ENCODE assay signal across 21 cellular contexts in the genomic region with DNA sequence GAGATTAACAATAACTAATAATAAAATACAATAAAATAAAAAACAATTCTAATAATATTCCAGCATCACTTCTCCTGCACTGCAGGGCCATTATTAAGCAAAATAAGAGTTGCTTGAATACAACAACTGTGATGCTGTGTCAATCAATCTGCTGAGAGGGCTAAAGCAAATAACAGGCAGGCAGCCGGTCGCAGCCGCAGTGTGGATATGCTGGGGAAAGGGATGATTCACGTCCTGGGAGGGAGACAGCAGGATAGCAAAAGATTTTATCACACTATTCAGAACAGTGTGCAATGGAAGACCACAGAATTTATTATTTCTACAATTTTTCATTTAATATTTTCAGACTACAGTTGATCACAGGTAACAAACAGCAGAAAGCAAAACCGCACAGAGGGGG.
"Had no signal": no experiment of that assay in that cellular context is flagged by ENCODE, and none has a peak within 500 bp of the region (broad histone marks: within the 10 kb centered on the region; RNA-seq: fewer than 3 reads in every experiment).

No MANE protein-coding gene starts in this region.

- H3K27me3 ChIP-seq: left lung, vagina had no signal

- H3K4me3 Mint-ChIP-seq: activated CD4-positive, alpha-beta memory T cell treated with anti-CD3 and anti-CD28 coated beads for 36 hours; activated naive CD8-positive, alpha-beta T cell treated with anti-CD3 and anti-CD28 coated beads, Interleukin-2, amount 50 U/mL, for 24 hours; naive thymus-derived CD4-positive, alpha-beta T cell; neural crest cell; type B pancreatic cell had no signal

- H3K4me1 ChIP-seq: left lung, sigmoid colon, vagina had no signal

- H3K27ac Mint-ChIP-seq: activated CD4-positive, alpha-beta memory T cell treated with anti-CD3 and anti-CD28 coated beads for 36 hours; activated naive CD8-positive, alpha-beta T cell treated with anti-CD3 and anti-CD28 coated beads, Interleukin-2, amount 50 U/mL, for 24 hours; naive thymus-derived CD4-positive, alpha-beta T cell; type B pancreatic cell had no signal

- H3K9me3 Mint-ChIP-seq: activated CD4-positive, alpha-beta memory T cell treated with anti-CD3 and anti-CD28 coated beads for 36 hours; activated naive CD8-positive, alpha-beta T cell treated with anti-CD3 and anti-CD28 coated beads, Interleukin-2, amount 50 U/mL, for 24 hours; neural crest cell; type B pancreatic cell had no signal

- H3K36me3 ChIP-seq: left lung, sigmoid colon, thoracic aorta, vagina had no signal

- H3K4me3 ChIP-seq: left lung, lung, sigmoid colon, thoracic aorta, vagina had no signal

- H3K9me3 ChIP-seq: left lung, sigmoid colon, thoracic aorta, vagina had no signal

- ATAC-seq: activated naive CD8-positive, alpha-beta T cell treated with anti-CD3 and anti-CD28 coated beads, Interleukin-2, amount 50 U/mL, for 24 hours; esophagus mucosa; left lung; naive thymus-derived CD4-positive, alpha-beta T cell had no signal

- H3K27ac ChIP-seq: left lung, sigmoid colon, thoracic aorta, vagina had no signal

- DNase-seq: activated CD4-positive, alpha-beta memory T cell treated with anti-CD3 and anti-CD28 coated beads for 36 hours; activated CD4-positive, alpha-beta T cell treated with anti-CD3 and anti-CD28 coated beads for 48 hours; activated effector memory CD4-positive, alpha-beta T cell treated with anti-CD3 and anti-CD28 coated beads, Interleukin-2, amount 50 U/mL, for 16 hours; activated naive CD4-positive, alpha-beta T cell treated with anti-CD3 and anti-CD28 coated beads, Interleukin-2, amount 50 U/mL, for 16 hours; activated naive CD8-positive, alpha-beta T cell treated with anti-CD3 and anti-CD28 coated beads, Interleukin-2, amount 50 U/mL, for 24 hours; activated T-cell treated with anti-CD3 and anti-CD28 coated beads for 4 hours; effector memory CD4-positive, alpha-beta T cell; foreskin melanocyte; left lung; naive thymus-derived CD4-positive, alpha-beta T cell; occipital lobe; posterior cingulate gyrus; sigmoid colon; stimulated activated CD4-positive, alpha-beta T cell treated with anti-CD3 and anti-CD28 coated beads, Interleukin-4, amount 100 ng/mL, for 1 hour; stimulated activated naive CD4-positive, alpha-beta T cell had no signal

- H3K27me3 Mint-ChIP-seq: type B pancreatic cell had no signal

- H3K36me3 Mint-ChIP-seq: activated CD4-positive, alpha-beta memory T cell treated with anti-CD3 and anti-CD28 coated beads for 36 hours; naive thymus-derived CD4-positive, alpha-beta T cell; type B pancreatic cell had no signal

- H3K4me1 Mint-ChIP-seq: activated naive CD8-positive, alpha-beta T cell treated with anti-CD3 and anti-CD28 coated beads, Interleukin-2, amount 50 U/mL, for 24 hours; naive thymus-derived CD4-positive, alpha-beta T cell; neural crest cell had no signal
